Comparison of ENCODE assay signal across 21 cellular contexts in genomic region chr22:26781591-26781990, GRCh38.
"Had no signal": no experiment of that assay in that cellular context is flagged by ENCODE, and none has a peak within 500 bp of the region (broad histone marks: within the 10 kb centered on the region; RNA-seq: fewer than 3 reads in every experiment).

No MANE protein-coding gene starts in this region.

- H3K27ac ChIP-seq: KMS-11, PC-9, VCaP had no signal

- H3K9ac ChIP-seq: KMS-11 had no signal

- H3K27me3 Mint-ChIP-seq: activated CD4-positive, alpha-beta memory T cell treated with anti-CD3 and anti-CD28 coated beads for 36 hours; activated CD4-positive, alpha-beta T cell treated with anti-CD3 and anti-CD28 coated beads, Interleukin-2, amount 10 ng/mL, durations not matched to agents 7 days and 5 days; activated naive CD4-positive, alpha-beta T cell treated with anti-CD3 and anti-CD28 coated beads, Interleukin-2, amount 10 ng/mL, durations not matched to agents 7 days and 5 days; activated naive CD8-positive, alpha-beta T cell treated with anti-CD3 and anti-CD28 coated beads for 36 hours had no signal

- H3K4me3 ChIP-seq: PC-9 had no signal

- H2AFZ ChIP-seq: PC-9 had no signal

- ATAC-seq: activated T-cell treated with anti-CD3 and anti-CD28 coated beads, Interleukin-2, amount 50 U/mL, for 4 hours had no signal

- H3K9me3 Mint-ChIP-seq: activated naive CD8-positive, alpha-beta T cell treated with anti-CD3 and anti-CD28 coated beads for 36 hours; activated T-cell treated with anti-CD3 and anti-CD28 coated beads, Interleukin-2, amount 50 U/mL, for 4 hours had no signal

- H3K4me3 Mint-ChIP-seq: activated CD4-positive, alpha-beta memory T cell treated with anti-CD3 and anti-CD28 coated beads for 36 hours; activated CD4-positive, alpha-beta T cell treated with anti-CD3 and anti-CD28 coated beads, Interleukin-2, amount 10 ng/mL, durations not matched to agents 7 days and 5 days; activated naive CD4-positive, alpha-beta T cell treated with anti-CD3 and anti-CD28 coated beads, Interleukin-2, amount 10 ng/mL, durations not matched to agents 7 days and 5 days; activated naive CD8-positive, alpha-beta T cell treated with anti-CD3 and anti-CD28 coated beads for 36 hours; activated T-cell treated with anti-CD3 and anti-CD28 coated beads, Interleukin-2, amount 50 U/mL, for 4 hours had no signal

- H3K27ac Mint-ChIP-seq: activated CD4-positive, alpha-beta memory T cell treated with anti-CD3 and anti-CD28 coated beads for 36 hours; activated CD4-positive, alpha-beta T cell treated with anti-CD3 and anti-CD28 coated beads, Interleukin-2, amount 10 ng/mL, durations not matched to agents 7 days and 5 days; activated naive CD4-positive, alpha-beta T cell treated with anti-CD3 and anti-CD28 coated beads, Interleukin-2, amount 10 ng/mL, durations not matched to agents 7 days and 5 days; activated naive CD8-positive, alpha-beta T cell treated with anti-CD3 and anti-CD28 coated beads for 36 hours had no signal

- DNase-seq: activated CD4-positive, alpha-beta memory T cell treated with anti-CD3 and anti-CD28 coated beads for 36 hours; activated CD4-positive, alpha-beta T cell treated with anti-CD3 and anti-CD28 coated beads, Interleukin-2, amount 10 ng/mL, durations not matched to agents 7 days and 5 days; activated CD4-positive, CD25-positive, alpha-beta regulatory T cell; activated CD8-positive, alpha-beta memory T cell treated with anti-CD3 and anti-CD28 coated beads for 24 hours; activated effector memory CD4-positive, alpha-beta T cell treated with anti-CD3 and anti-CD28 coated beads, Interleukin-2, amount 50 U/mL, for 16 hours; activated naive CD4-positive, alpha-beta T cell treated with anti-CD3 and anti-CD28 coated beads, Interleukin-2, amount 10 ng/mL, durations not matched to agents 7 days and 5 days; activated naive CD8-positive, alpha-beta T cell treated with anti-CD3 and anti-CD28 coated beads for 36 hours; activated T-cell treated with anti-CD3 and anti-CD28 coated beads, Interleukin-2, amount 50 U/mL, for 4 hours; anterior cingulate cortex; caudate nucleus; NCI-H1092; NCI-H1694 treated with DMSO at 0.1 percent for 48 hours; NCI-H2029 treated with DMSO at 0.1 percent for 48 hours; NCI-H2171; NCI-H345; NCI-H510A; PC-9; SHP77 treated with DMSO at 0.1 percent for 48 hours; T-helper 1 cell had no signal

- H3K4me2 ChIP-seq: KMS-11, PC-9 had no signal
